ENCODE assay signal across 11 cellular contexts in the genomic region with DNA sequence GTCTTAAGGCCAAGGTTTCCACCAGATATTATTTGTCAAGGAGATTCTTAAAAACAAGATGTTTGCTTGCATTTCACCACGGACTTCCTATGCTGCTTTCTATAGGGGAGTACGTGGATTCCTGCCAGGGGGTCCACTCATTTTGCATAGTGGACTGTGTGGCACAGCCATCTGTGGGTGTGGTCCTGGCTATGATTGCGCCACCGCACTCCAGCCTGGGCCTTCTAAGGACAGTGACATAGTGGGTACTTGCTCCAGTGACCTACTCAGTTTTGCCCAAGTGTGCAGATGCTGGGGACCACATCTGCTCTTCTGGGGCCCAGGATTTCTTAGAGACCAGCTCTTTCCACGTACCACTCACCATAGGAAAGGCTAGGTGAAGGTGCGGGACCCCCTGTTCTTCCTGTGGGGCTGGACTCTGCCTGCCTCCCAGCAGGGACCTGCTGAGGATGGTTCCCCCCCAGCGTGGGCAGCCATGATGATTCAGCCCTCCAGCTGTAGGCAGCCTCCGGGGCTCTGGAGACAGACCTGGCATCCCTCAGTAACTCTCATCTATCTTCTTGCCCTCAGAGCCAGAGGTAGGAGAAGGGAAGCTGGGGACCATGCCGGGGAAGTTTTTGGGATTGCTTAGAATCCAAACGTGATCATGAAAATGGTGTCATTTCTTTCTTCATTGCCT. TPM values are rescaled to one million over a fixed set of nuclear protein-coding genes. Genes with fewer than 3 reads are reported as not detected.
A peak's percentile ranks its signal among the peaks of the same experiment; 100 is the strongest.
DNase-seq lines count a peak whose midpoint lies in the region; ATAC-seq lines count a peak whose summit lies in the region.
"Had no signal": no experiment of that assay in that cellular context is flagged by ENCODE, and none has a peak within 500 bp of the region (broad histone marks: within the 10 kb centered on the region; RNA-seq: fewer than 3 reads in every experiment).

No MANE protein-coding gene starts in this region.

- no peaks in the 10 kb centered on the region for H3K9me3 ChIP-seq in iPS-15b (ENCODE audit: control insufficient read depth, insufficient read depth, low read length)
- H3K9me3 ChIP-seq: Peyer's patch, prostate gland had no signal

- peaks cover 76% of the 10 kb centered on the region for H3K4me1 Mint-ChIP-seq in activated T-cell treated with anti-CD3 and anti-CD28 coated beads, Interleukin-2, amount 50 U/mL, for 72 hours (ENCODE audit: low read depth)
- H3K4me1 Mint-ChIP-seq in activated naive CD8-positive, alpha-beta T cell (ENCODE audit: low read depth): peaks cover 54% of the 10 kb centered on the region

- peaks cover 1 to 5% of the 10 kb centered on the region in 2 donors for H3K36me3 Mint-ChIP-seq in activated T-cell treated with anti-CD3 and anti-CD28 coated beads, Interleukin-2, amount 50 U/mL, for 72 hours (ENCODE audit: insufficient read depth in 2 of 2)
- no peaks in the 10 kb centered on the region for H3K36me3 Mint-ChIP-seq in activated naive CD8-positive, alpha-beta T cell

- no peak overlapping the region for H3K9ac ChIP-seq in iPS-15b (ENCODE audit: low read depth, low read length)

- H3K4me1 ChIP-seq in iPS-15b (ENCODE audit: control insufficient read depth, insufficient read depth, low read length): peaks cover 10% of the 10 kb centered on the region

- H3K36me3 ChIP-seq in iPS-15b (ENCODE audit: control insufficient read depth, insufficient read depth, low read length): no peaks in the 10 kb centered on the region
- H3K36me3 ChIP-seq: Peyer's patch, prostate gland had no signal

- H3K27ac Mint-ChIP-seq in activated T-cell treated with anti-CD3 and anti-CD28 coated beads, Interleukin-2, amount 50 U/mL, for 72 hours: peak overlapping the region; percentile 79
- H3K27ac Mint-ChIP-seq in activated naive CD8-positive, alpha-beta T cell: peak overlapping the region; percentile 94

- DNase-seq in activated T-cell treated with anti-CD3 and anti-CD28 coated beads, Interleukin-2, amount 50 U/mL, for 72 hours: no peak
- DNase-seq in activated T-cell treated with anti-CD3 and anti-CD28 coated beads, Interleukin-2, amount 50 U/mL, for 1 hour: no peak
- DNase-seq in superior temporal gyrus (ENCODE audit: extremely low spot score) (peak; percentile 10), COR-L47 (lab: John Stamatoyannopoulos, UW) (no peak), C1 segment of cervical spinal cord (lab: John Stamatoyannopoulos, UW) (no peak)
- no peak for DNase-seq in NK-92 treated with Interleukin-12 subunit alpha and Interleukin-12 subunit beta, amount 100 ng/mL, for 24 hours (lab: John Stamatoyannopoulos, UW)
- DNase-seq: AML-193, Peyer's patch had no signal

- H3K4me3 Mint-ChIP-seq in activated T-cell treated with anti-CD3 and anti-CD28 coated beads, Interleukin-2, amount 50 U/mL, for 72 hours: peak overlapping the region; percentile 98 to 99
- H3K4me3 Mint-ChIP-seq in activated naive CD8-positive, alpha-beta T cell: peak overlapping the region; percentile 97

- peak overlapping the region; percentile 44 for H3K4me3 ChIP-seq in iPS-15b (ENCODE audit: low read depth, low read length)

- no peaks in the 10 kb centered on the region for H3K27me3 Mint-ChIP-seq in activated T-cell treated with anti-CD3 and anti-CD28 coated beads, Interleukin-2, amount 50 U/mL, for 72 hours (ENCODE audit: low read depth)
- no peaks in the 10 kb centered on the region for H3K27me3 Mint-ChIP-seq in activated naive CD8-positive, alpha-beta T cell

- no peaks in the 10 kb centered on the region for H3K27me3 ChIP-seq in iPS-15b (ENCODE audit: control insufficient read depth, insufficient read depth, low read length)
- H3K27me3 ChIP-seq: Peyer's patch had no signal

- no peak for ATAC-seq in activated T-cell treated with anti-CD3 and anti-CD28 coated beads, Interleukin-2, amount 50 U/mL, for 72 hours (replicated peaks in 1 of 2)

- no peaks in the 10 kb centered on the region for H3K9me3 Mint-ChIP-seq in activated T-cell treated with anti-CD3 and anti-CD28 coated beads, Interleukin-2, amount 50 U/mL, for 72 hours
- H3K9me3 Mint-ChIP-seq in activated naive CD8-positive, alpha-beta T cell (ENCODE audit: low read depth): no peaks in the 10 kb centered on the region

RNA-seq across cellular contexts. Expression of gene HK1, which starts 42.9 kb away (rescaled TPM):
- 100 to 1,000 TPM; 143 to 149 TPM for total RNA-seq in activated T-cell treated with anti-CD3 and anti-CD28 coated beads, Interleukin-2, amount 50 U/mL, for 72 hours
